ENCODE assay signal across 9 cellular contexts in genomic region chrX:23907106-23907495, GRCh38. TPM values are rescaled to one million over a fixed set of nuclear protein-coding genes. Genes with fewer than 3 reads are reported as not detected.
A peak's percentile ranks its signal among the peaks of the same experiment; 100 is the strongest.
DNase-seq lines count a peak whose midpoint lies in the region; ATAC-seq, FAIRE-seq and TF ChIP-seq lines count a peak whose summit lies in the region.
"Had no signal": no experiment of that assay in that cellular context is flagged by ENCODE, and none has a peak within 500 bp of the region (broad histone marks: within the 10 kb centered on the region; RNA-seq: fewer than 3 reads in every experiment).

No MANE protein-coding gene starts in this region.

- peaks cover 6% of the 10 kb centered on the region for H3K79me2 ChIP-seq in keratinocyte (ENCODE audit: control insufficient read depth, insufficient read depth, low read length)

- no peak for TF ChIP-seq CTCF in keratinocyte (optimal IDR thresholded peaks at IDR 0.05 in 1 of 3, IDR thresholded peaks at IDR 0.05 in 1 of 3, conservative IDR thresholded peaks at IDR 0.05 in 1 of 3; ENCODE audit: extremely low read depth in 1 of 3, insufficient read depth in 2 of 3, low read length in 3 of 3)
- TF ChIP-seq CTCF in suprapubic skin (IDR thresholded peaks at IDR 0.05) = no peak

- ATAC-seq in GM18498 (IDR thresholded peaks at IDR 0.05; ENCODE audit: unreplicated experiment) (peak; percentile 2), HG03354 (IDR thresholded peaks at IDR 0.05; ENCODE audit: poor library complexity, severe bottlenecking, unreplicated experiment) (peak; percentile 14), GM18858 (IDR thresholded peaks at IDR 0.05; ENCODE audit: unreplicated experiment) (no peak), GM19035 (IDR thresholded peaks at IDR 0.05; ENCODE audit: unreplicated experiment) (no peak)

- H3K9ac ChIP-seq in keratinocyte (ENCODE audit: control insufficient read depth, extremely low read depth, insufficient read depth, low read length) = peak overlapping the region; percentile 74

- H3K9me3 ChIP-seq in keratinocyte (ENCODE audit: control insufficient read depth, low read depth, low read length) (no peaks in the 10 kb centered on the region), suprapubic skin (no peaks in the 10 kb centered on the region)

- no peak for TF ChIP-seq EP300 in suprapubic skin (IDR thresholded peaks at IDR 0.05)

- dilution Hi-C loops in keratinocyte (cut with MboI; ENCODE audit: extremely low pct_ligation_motif_present, low sequenced_read_pairs) = no loop called here

- peak overlapping the region; percentile 3 for H2AFZ ChIP-seq in keratinocyte (ENCODE audit: control insufficient read depth, low read length)

- TF ChIP-seq POLR2A in suprapubic skin (IDR thresholded peaks at IDR 0.05) = no peak

- no peaks in the 10 kb centered on the region for H4K20me1 ChIP-seq in keratinocyte (ENCODE audit: control insufficient read depth, extremely low read depth, insufficient read depth, low read length)

- H3K9me1 ChIP-seq in keratinocyte (ENCODE audit: control insufficient read depth, extremely low read depth, insufficient read depth, low read length) = no peaks in the 10 kb centered on the region

- 0 to 36% (median 3%) methylated on average over 12 of the region's 12 CpGs for WGBS in adipose tissue, 3 donors
- 30% methylated on average over 12 of the region's 12 CpGs for WGBS in suprapubic skin

- H3K4me2 ChIP-seq in keratinocyte (ENCODE audit: control insufficient read depth, extremely low read depth, insufficient read depth, low read depth, low read length) = peak overlapping the region; percentile 59

- DNase-seq in keratinocyte (ENCODE audit: low read depth, low spot score) (no peak), suprapubic skin (ENCODE audit: low spot score in 2 of 2) (no peak)
- DNase-seq in activated CD8-positive, alpha-beta memory T cell treated with anti-CD3 and anti-CD28 coated beads, Interleukin-2, amount 50 U/mL, for 48 hours = no peak

- H3K4me3 ChIP-seq in keratinocyte (ENCODE audit: control insufficient read depth in 2 of 3, extremely low read depth in 1 of 3, insufficient read depth in 2 of 3, low read depth in 1 of 3, low read length in 3 of 3) (peak overlapping the region; percentile 61 to 76 (median 65)), suprapubic skin (peak overlapping the region; percentile 64)

- H3K27ac ChIP-seq in adipose tissue (ENCODE audit: low read depth, low read length) (peak overlapping the region; percentile 64), keratinocyte (ENCODE audit: control insufficient read depth, insufficient read depth, low read length) (peak overlapping the region; percentile 61), suprapubic skin (peak overlapping the region; percentile 87)

- H3K27me3 ChIP-seq in keratinocyte (ENCODE audit: control insufficient read depth, extremely low read depth, insufficient read depth, low read length) (no peaks in the 10 kb centered on the region), suprapubic skin (no peaks in the 10 kb centered on the region)

- no peak for FAIRE-seq in keratinocyte (lab: Jason Lieb, UNC)

- H3K36me3 ChIP-seq in keratinocyte (ENCODE audit: control insufficient read depth in 2 of 2, extremely low read depth in 1 of 2, insufficient read depth in 2 of 2, low read length in 2 of 2) = no peaks in the 10 kb centered on the region
- H3K36me3 ChIP-seq in suprapubic skin = no peaks in the 10 kb centered on the region

- H3K4me1 ChIP-seq in keratinocyte (ENCODE audit: control insufficient read depth, extremely low read depth, insufficient read depth, low read length) (peaks cover 3% of the 10 kb centered on the region), suprapubic skin (peaks cover 10% of the 10 kb centered on the region)

RNA-seq across cellular contexts. Expression of gene APOO, which starts 0.6 kb away (rescaled TPM):
- polyA plus RNA-seq in adipose tissue (10 to 100 TPM in 2 of 3 donors, 1 to 10 TPM in 1; 8.7 to 15.8 (median 11.7) TPM), keratinocyte (14.5 to 22.7 TPM (median 20.8 TPM) in 3 replicates)
- polyA plus RNA-seq in keratinocyte (2011; ENCODE audit: low read depth) = 6.8 TPM
- polyA plus RNA-seq in keratinocyte (2011; cell fraction: cytosol; rRNA removed) = 15.2 and 30.0 TPM in 2 replicates
- polyA plus RNA-seq in keratinocyte (2011; cell fraction: nucleus; rRNA removed) = 10.7 and 11.1 TPM in 2 replicates
- polyA plus RNA-seq in keratinocyte (2012; ENCODE audit: low replicate concordance) = 18.8 and 23.7 TPM in 2 replicates
- polyA minus RNA-seq in keratinocyte = 1.7 to 12.8 TPM (median 5.0 TPM) in 3 replicates
- 7.9 TPM for polyA minus RNA-seq in keratinocyte (2011; cell fraction: cytosol; rRNA and poly(A)+ RNA removed)
- 1.9 and 4.5 TPM in 2 replicates for polyA minus RNA-seq in keratinocyte (2011; cell fraction: nucleus; rRNA and poly(A)+ RNA removed)
- 10 to 100 TPM in 2 of 4 donors, 1 to 10 TPM in 2; 6.2 to 14.1 (median 9.7) TPM for total RNA-seq in suprapubic skin

RNA-seq across cellular contexts. Expression of gene CXorf58, which starts 0.7 kb away (rescaled TPM):
- polyA plus RNA-seq in adipose tissue (under 1 TPM in 2 of 3 donors, not detected in 1; 0.15 to 0.16 TPM), keratinocyte (0.08 to 0.14 TPM (median 0.12 TPM) in 3 replicates)
- polyA plus RNA-seq in keratinocyte (2011; ENCODE audit: low read depth) = not detected
- 0.10 and 0.19 TPM in 2 replicates for polyA plus RNA-seq in keratinocyte (2011; cell fraction: cytosol; rRNA removed)
- 0.46 TPM in 1 of 2 replicates, not detected in the other for polyA plus RNA-seq in keratinocyte (2011; cell fraction: nucleus; rRNA removed)
- polyA plus RNA-seq in keratinocyte (2012; ENCODE audit: low replicate concordance) = 0.08 TPM in 1 of 2 replicates, not detected in the other
- not detected in 3 replicates for polyA minus RNA-seq in keratinocyte
- not detected for polyA minus RNA-seq in keratinocyte (2011; cell fraction: cytosol; rRNA and poly(A)+ RNA removed)
- polyA minus RNA-seq in keratinocyte (2011; cell fraction: nucleus; rRNA and poly(A)+ RNA removed) = not detected in 2 replicates
- total RNA-seq in suprapubic skin = not detected
- total RNA-seq: T-helper 1 cell treated with Interleukin-12 subunit alpha and Interleukin-12 subunit beta and Interleukin-4 antibody, amounts not matched to agents 30 ng/mL and 1 ng/mL, for 36 hours had no signal

Comparison
In these comparisons a context has a peak if more than half of its experiments do, and no peak if none do; other contexts are left out.
1. ATAC-seq: peak in GM18498 (single experiment) and HG03354 (single experiment); none in GM18858 (single experiment) and GM19035 (single experiment).
2. Peak in every context shown above with its lines, with median percentiles within 50 percentile points of each other: H3K27ac ChIP-seq.